ENCODE assay signal across 11 cellular contexts in the genomic region with DNA sequence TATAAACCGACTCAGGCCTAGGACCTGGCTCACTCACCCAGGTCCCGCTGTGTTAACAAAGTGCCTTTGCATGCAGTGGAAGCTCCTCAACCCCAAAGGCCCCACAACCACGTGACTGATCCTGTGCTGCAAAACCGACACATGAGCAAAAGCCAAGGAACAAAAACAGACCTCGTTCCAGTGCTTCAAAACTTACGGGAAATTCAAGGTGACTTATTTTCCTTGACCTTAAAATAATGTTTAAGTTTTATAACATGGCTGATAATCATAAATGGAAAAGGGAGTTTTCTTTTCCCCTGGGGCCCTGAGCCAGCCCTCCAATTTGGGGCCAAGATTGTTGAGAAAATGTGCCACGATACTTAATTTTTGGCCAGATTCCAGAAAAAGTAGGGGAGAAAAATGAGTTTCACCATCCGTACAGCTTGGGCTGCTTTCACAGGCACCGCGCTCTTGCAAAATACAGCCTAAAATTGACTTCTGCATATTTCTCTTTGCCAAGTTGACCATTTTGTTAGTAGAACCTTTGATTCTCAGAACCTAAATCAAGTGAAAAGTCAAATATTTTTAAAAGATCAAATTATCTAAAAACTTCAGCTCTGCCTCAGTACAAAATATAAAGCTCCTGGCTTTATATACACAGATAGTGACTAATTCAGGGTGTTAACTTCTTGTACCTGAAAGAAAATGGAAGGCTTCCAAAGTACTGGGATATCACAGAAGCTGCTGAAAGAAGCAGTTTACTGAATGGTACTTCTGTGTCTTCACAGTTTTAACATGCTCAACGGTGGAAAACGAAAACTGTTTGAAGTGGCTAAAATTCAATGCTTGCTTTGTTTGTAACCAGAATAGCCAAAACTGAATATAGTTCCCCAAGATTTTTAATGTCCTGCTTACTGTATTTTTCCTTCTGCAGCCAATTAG.
A peak's percentile ranks its signal among the peaks of the same experiment; 100 is the strongest.
DNase-seq lines count a peak whose midpoint lies in the region; ATAC-seq and TF ChIP-seq lines count a peak whose summit lies in the region.
"Had no signal": no experiment of that assay in that cellular context is flagged by ENCODE, and none has a peak within 500 bp of the region (broad histone marks: within the 10 kb centered on the region; RNA-seq: fewer than 3 reads in every experiment).

No MANE protein-coding gene starts in this region.

- CTCF ChIA-PET in mammary epithelial cell (lab: Charles Lee; ENCODE audit: low non-redundant PET): no interaction called here

- H3F3A ChIP-seq in smooth muscle cell (ENCODE audit: low read depth): peaks cover 8% of the 10 kb centered on the region

- 30% methylated on average over 12 of the region's 12 CpGs for WGBS in mammary epithelial cell (ENCODE audit: low coverage, missing lambda C conversion rate)
- WGBS in smooth muscle cell (ENCODE audit: low lambda C conversion rate): 72% methylated on average over 12 of the region's 12 CpGs

- H3K27me3 Mint-ChIP-seq in activated T-helper 17 cell treated with anti-CD3 and anti-CD28 coated beads, Interleukin-2, amount 50 U/mL, for 72 hours: no peaks in the 10 kb centered on the region
- H3K27me3 Mint-ChIP-seq: effector memory CD8-positive, alpha-beta T cell had no signal

- H3K4me3 ChIP-seq in mammary epithelial cell (replicated peaks in 1 of 3; ENCODE audit: insufficient read depth in 1 of 3, low read depth in 2 of 3, low read length in 3 of 3) (no peak overlapping the region), smooth muscle cell (no peak overlapping the region)

- H3K27ac Mint-ChIP-seq in activated T-helper 17 cell treated with anti-CD3 and anti-CD28 coated beads, Interleukin-2, amount 50 U/mL, for 72 hours: no peak overlapping the region
- H3K27ac Mint-ChIP-seq: effector memory CD8-positive, alpha-beta T cell had no signal

- ATAC-seq in activated T-helper 17 cell treated with anti-CD3 and anti-CD28 coated beads, Interleukin-2, amount 50 U/mL, for 72 hours (replicated peaks): no peak
- ATAC-seq in GM19463 (IDR thresholded peaks at IDR 0.05; ENCODE audit: unreplicated experiment): no peak
- ATAC-seq: effector memory CD8-positive, alpha-beta T cell had no signal

- no peaks in the 10 kb centered on the region for H4K20me1 ChIP-seq in mammary epithelial cell (ENCODE audit: insufficient read depth, low read length)
- H4K20me1 ChIP-seq in smooth muscle cell (ENCODE audit: low read depth): no peaks in the 10 kb centered on the region

- TF ChIP-seq CTCF in mammary epithelial cell (conservative IDR thresholded peaks at IDR 0.05 in 1 of 2, IDR thresholded peaks at IDR 0.05 in 1 of 2; ENCODE audit: extremely low read depth in 1 of 2, insufficient read depth in 1 of 2, low read depth in 1 of 2, low read length in 2 of 2) (no peak), smooth muscle cell (IDR thresholded peaks at IDR 0.05; ENCODE audit: borderline replicate concordance, insufficient read depth, poor library complexity, severe bottlenecking) (no peak)

- H3K79me2 ChIP-seq in mammary epithelial cell (ENCODE audit: insufficient read depth, low read length) (peaks cover 71% of the 10 kb centered on the region), smooth muscle cell (ENCODE audit: low read depth) (peaks cover 41% of the 10 kb centered on the region)

- BruUV-seq in mammary epithelial cell (replicated peaks; lab: Mats Ljungman, UMichigan): no TSS peak

- H3K4me2 ChIP-seq in mammary epithelial cell (ENCODE audit: insufficient read depth, low read depth, low read length): peak overlapping the region; percentile 69
- H3K4me2 ChIP-seq in smooth muscle cell: peak overlapping the region; percentile 33

- H2AFZ ChIP-seq in mammary epithelial cell (ENCODE audit: low read depth, low read length) (peak overlapping the region; percentile 17), smooth muscle cell (ENCODE audit: low read depth) (no peak overlapping the region)

- DNase-seq in LoVo (ENCODE audit: low spot score) (peak; percentile 15), mammary epithelial cell (peak; percentile 45), islet precursor cell (peak; percentile 41), smooth muscle cell (lab: John Stamatoyannopoulos, UW; ENCODE audit: unreplicated experiment) (peak; percentile 36), A172 (ENCODE audit: low spot score) (no peak), NCI-H1436 treated with DMSO at 0.1 percent for 48 hours (lab: John Stamatoyannopoulos, UW) (no peak)
- DNase-seq: effector memory CD8-positive, alpha-beta T cell; NCI-H1417; stimulated activated CD4-positive, alpha-beta T cell treated with anti-CD3 and anti-CD28 coated beads, Interleukin-15, amount 100 ng/mL, for 24 hours had no signal

- intact Hi-C loops in mammary epithelial cell (cut with micrococcal nuclease): no loop called here

- no peaks in the 10 kb centered on the region for H3K27me3 ChIP-seq in mammary epithelial cell (ENCODE audit: insufficient read depth, low read length)
- H3K27me3 ChIP-seq in smooth muscle cell (ENCODE audit: low read depth): no peaks in the 10 kb centered on the region

- H3K4me1 ChIP-seq in mammary epithelial cell (ENCODE audit: insufficient read depth, low read length) (peaks cover 34% of the 10 kb centered on the region), smooth muscle cell (ENCODE audit: low read depth) (peaks cover 4% of the 10 kb centered on the region)

- H3K36me3 Mint-ChIP-seq in activated T-helper 17 cell treated with anti-CD3 and anti-CD28 coated beads, Interleukin-2, amount 50 U/mL, for 72 hours (ENCODE audit: low read depth): no peaks in the 10 kb centered on the region

- H3K9me3 Mint-ChIP-seq in activated T-helper 17 cell treated with anti-CD3 and anti-CD28 coated beads, Interleukin-2, amount 50 U/mL, for 72 hours: no peaks in the 10 kb centered on the region

- H3K4me1 Mint-ChIP-seq in activated T-helper 17 cell treated with anti-CD3 and anti-CD28 coated beads, Interleukin-2, amount 50 U/mL, for 72 hours: no peaks in the 10 kb centered on the region

- H3K36me3 ChIP-seq in mammary epithelial cell (ENCODE audit: insufficient read depth, low read length) (peaks cover 5% of the 10 kb centered on the region), smooth muscle cell (ENCODE audit: low read depth) (no peaks in the 10 kb centered on the region)

- in situ Hi-C loops in mammary epithelial cell (cut with MboI; ENCODE audit: low sequenced_read_pairs in 2 of 2): no loop called here

- H3K4me3 Mint-ChIP-seq in activated T-helper 17 cell treated with anti-CD3 and anti-CD28 coated beads, Interleukin-2, amount 50 U/mL, for 72 hours: no peak overlapping the region
- H3K4me3 Mint-ChIP-seq: effector memory CD8-positive, alpha-beta T cell had no signal

- dilution Hi-C loops in mammary epithelial cell (cut with HindIII; ENCODE audit: low sequenced_read_pairs): no loop called here

- H3K9me3 ChIP-seq in mammary epithelial cell (replicated peaks; ENCODE audit: insufficient read depth, low read length) (no peaks in the 10 kb centered on the region), smooth muscle cell (replicated peaks; ENCODE audit: low read depth) (no peaks in the 10 kb centered on the region)

- H3K9ac ChIP-seq in mammary epithelial cell (ENCODE audit: insufficient read depth, low read length) (peak overlapping the region; percentile 23), smooth muscle cell (ENCODE audit: low read depth) (no peak overlapping the region)

- H3K27ac ChIP-seq in mammary epithelial cell (ENCODE audit: insufficient read depth, low read depth, low read length) (peak overlapping the region; percentile 85), smooth muscle cell (ENCODE audit: low read depth) (no peak overlapping the region)

Comparison
In these comparisons a context has a peak if more than half of its experiments do, and no peak if none do; other contexts are left out.
1. DNase-seq: peak in LoVo (single experiment), mammary epithelial cell (single experiment), islet precursor cell (single experiment) and smooth muscle cell (single experiment); none in A172 (single experiment) and NCI-H1436 treated with DMSO at 0.1 percent for 48 hours (single experiment).